In the genomic region with DNA sequence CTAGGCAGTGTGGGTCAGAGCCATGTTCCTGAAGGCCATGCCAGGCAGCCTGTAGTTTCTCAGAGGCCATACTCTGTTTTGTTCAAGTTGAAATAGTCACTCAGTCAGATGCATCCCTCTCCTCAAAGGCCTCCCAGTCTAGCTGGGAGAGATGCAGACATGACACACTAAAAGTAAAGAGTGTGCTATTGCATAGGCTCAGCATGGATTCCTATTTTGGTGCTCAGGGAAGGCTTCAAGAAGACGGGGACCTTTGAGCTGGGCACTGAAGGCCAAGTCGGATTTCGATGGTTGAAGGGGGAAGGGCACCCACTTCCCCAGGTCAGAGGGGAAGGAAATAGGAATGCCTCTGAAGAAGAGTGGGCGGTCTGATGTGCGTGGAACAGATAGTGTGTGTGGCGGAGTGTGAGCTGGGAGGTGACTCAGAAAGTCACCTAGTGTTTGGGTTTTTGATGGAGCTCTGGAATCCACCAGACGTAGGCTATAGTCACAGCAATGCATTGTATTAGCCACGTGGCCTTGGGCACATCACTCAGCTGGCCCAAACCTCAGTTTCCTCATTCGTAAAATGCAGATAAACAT, we compare ENCODE assay signal across 23 cellular contexts. TPM values are rescaled to one million over a fixed set of nuclear protein-coding genes. Genes with fewer than 3 reads are reported as not detected.
DNase-seq lines count a peak whose midpoint lies in the region; ATAC-seq, FAIRE-seq and TF ChIP-seq lines count a peak whose summit lies in the region.
"Had no signal": no experiment of that assay in that cellular context is flagged by ENCODE, and none has a peak within 500 bp of the region (broad histone marks: within the 10 kb centered on the region; RNA-seq: fewer than 3 reads in every experiment).

No MANE protein-coding gene starts in this region.

- H3K4me3 ChIP-seq in adrenal gland (no peak overlapping the region), kidney (ENCODE audit: low read length in 2 of 2) (no peak overlapping the region)
- H3K4me3 ChIP-seq: A549 had no signal

- intact Hi-C loops in adrenal gland (cut with DNase I) (loop anchor here (5.0 kb wide), 2 partner anchors 34 to 39 kb away; no protein-coding TSS in a partner anchor), kidney (cut with DNase I) (no loop called here)

- H3K27me3 ChIP-seq in adrenal gland, result no peaks in the 10 kb centered on the region
- H3K27me3 ChIP-seq: BE2C had no signal

- no peak for DNase-seq in adrenal gland
- DNase-seq in caudate nucleus (lab: John Stamatoyannopoulos, UW), result peak in 24 of 61 donors; percentile 11 to 66 (median 30)
- DNase-seq in kidney, result peak; percentile 5
- DNase-seq in stimulated activated CD4-positive, alpha-beta T cell treated with anti-CD3 and anti-CD28 coated beads, Interleukin-12 subunit alpha, Interleukin-12 subunit beta, amount 100 ng/mL, for 4 hours, result no peak
- no peak for DNase-seq in NCI-H1436 treated with DMSO at 0.1 percent for 48 hours (lab: John Stamatoyannopoulos, UW)
- DNase-seq: BE2C; CD8-positive, alpha-beta T cell; COR-L47; DMS153; DMS79 treated with DMSO at 0.1 percent for 48 hours; EL; IMR-90 had no signal

- ATAC-seq in HG03565 (IDR thresholded peaks at IDR 0.05; ENCODE audit: unreplicated experiment), result no peak
- ATAC-seq: A549; CD8-positive, alpha-beta T cell; HCT116 had no signal

- no peak overlapping the region for H3K9ac ChIP-seq in kidney (ENCODE audit: low read length in 2 of 2)

- no peak for FAIRE-seq in kidney (lab: Jason Lieb, UNC)
- FAIRE-seq: A549, D721Med, G401.6, GM12891, GM19239, H54 had no signal

- H3K27ac ChIP-seq in adrenal gland (peak overlapping the region; percentile 1 to 94 (median 86)), caudate nucleus (ENCODE audit: low read depth, low read length) (peak overlapping the region; percentile 36), kidney (ENCODE audit: low read depth in 2 of 2, low read length in 2 of 2) (no peak overlapping the region), temporal lobe (ENCODE audit: low read depth, low read length) (peak overlapping the region; percentile 46)
- H3K27ac ChIP-seq: HL-60 had no signal

- no peaks in the 10 kb centered on the region for H3K9me3 ChIP-seq in adrenal gland (replicated peaks in 1 of 3)
- no peaks in the 10 kb centered on the region for H3K9me3 ChIP-seq in kidney (ENCODE audit: control insufficient read depth in 1 of 2, low read length in 2 of 2)
- H3K9me3 ChIP-seq: A549, BE2C had no signal

- TF ChIP-seq CTCF in adrenal gland (IDR thresholded peaks at IDR 0.05) (no peak), kidney (IDR thresholded peaks at IDR 0.05; ENCODE audit: borderline replicate concordance, extremely low read depth, insufficient read depth) (no peak)

- WGBS in adrenal gland, 4 donors, result 31 to 42% (median 39%) methylated on average over 9 of the region's 9 CpGs

- H3K36me3 ChIP-seq in adrenal gland (replicated peaks in 1 of 2) (no peaks in the 10 kb centered on the region), kidney (ENCODE audit: control insufficient read depth in 1 of 2, insufficient read depth in 2 of 2, low read length in 2 of 2) (peaks cover 0 to 2% of the 10 kb centered on the region in 2 donors)
- H3K36me3 ChIP-seq: BE2C had no signal

- H3K4me1 ChIP-seq in adrenal gland (replicated peaks in 1 of 2), result peaks cover 27 to 59% of the 10 kb centered on the region in 2 donors
- peaks cover 31 to 36% of the 10 kb centered on the region in 2 donors for H3K4me1 ChIP-seq in kidney (ENCODE audit: control insufficient read depth in 1 of 2, insufficient read depth in 1 of 2, low read depth in 1 of 2, low read length in 2 of 2)

- no peak for TF ChIP-seq POLR2A in adrenal gland (IDR thresholded peaks at IDR 0.05)

RNA-seq across cellular contexts. Expression of a gene that starts 3.7 kb away (rescaled TPM):
- total RNA-seq in adrenal gland (100 to 1,000 TPM; 105 to 813 (median 190) TPM), kidney (230 TPM), temporal lobe (94.7 TPM)
- polyA plus RNA-seq in adrenal gland (1,000 to 10,000 TPM in 1 of 3 donors, 10 to 100 TPM in 2; 29.8 to 1,154 (median 46.8) TPM), kidney (ENCODE audit: insufficient read depth, low read depth, low replicate concordance) (53.2 TPM)
- polyA plus RNA-seq: CD14-positive monocyte had no signal

Comparison
In these comparisons a context has a peak if more than half of its experiments do, and no peak if none do; other contexts are left out.
1. H3K27ac ChIP-seq: peak in adrenal gland (5 of 5), caudate nucleus (single experiment) and temporal lobe (single experiment); none in kidney (0 of 2).